34 cellular contexts compared by ENCODE assay signal in genomic region chr1:232995189-232995588, GRCh38.
"Had no signal": no experiment of that assay in that cellular context is flagged by ENCODE, and none has a peak within 500 bp of the region (broad histone marks: within the 10 kb centered on the region; RNA-seq: fewer than 3 reads in every experiment).

No MANE protein-coding gene starts in this region.

- H3K4me1 ChIP-seq: adrenal gland had no signal

- H3K36me3 ChIP-seq: adrenal gland, cardiac muscle cell had no signal

- DNase-seq: activated B cell treated with CpG ODN at 0.5 μM for 24 hours; activated CD4-positive, alpha-beta memory T cell treated with anti-CD3 and anti-CD28 coated beads for 36 hours; activated CD4-positive, alpha-beta T cell treated with anti-CD3 and anti-CD28 coated beads for 4 hours; activated CD4-positive, alpha-beta T cell treated with anti-CD3 and anti-CD28 coated beads, Interleukin-2, amount 10 ng/mL, durations not matched to agents 24 days and 14 days; activated CD4-positive, alpha-beta T cell treated with anti-CD3 and anti-CD28 coated beads, Interleukin-2, amount 50 U/mL, for 1 hour; activated CD4-positive, alpha-beta T cell treated with anti-CD3 and anti-CD28 coated beads, Interleukin-2, amount 50 U/mL, for 4 hours; activated CD4-positive, CD25-positive, alpha-beta regulatory T cell treated with anti-CD3 and anti-CD28 coated beads, Interleukin-2, amount 50 U/mL, for 72 hours; activated CD8-positive, alpha-beta memory T cell treated with anti-CD3 and anti-CD28 coated beads, Interleukin-2, amount 50 U/mL, for 4 hours; activated CD8-positive, alpha-beta T cell treated with anti-CD3 and anti-CD28 coated beads for 36 hours; activated effector memory CD4-positive, alpha-beta T cell treated with anti-CD3 and anti-CD28 coated beads, Interleukin-2, amount 50 U/mL, for 16 hours; activated gamma-delta T cell treated with Interleukin-2 at 50 U/mL for 16 hours; activated naive CD4-positive, alpha-beta T cell; activated naive CD4-positive, alpha-beta T cell treated with anti-CD3 and anti-CD28 coated beads for 36 hours; activated naive CD4-positive, alpha-beta T cell treated with anti-CD3 and anti-CD28 coated beads, Interleukin-2, amount 50 U/mL, for 16 hours; activated naive CD8-positive, alpha-beta T cell treated with anti-CD3 and anti-CD28 coated beads for 36 hours; activated T-cell treated with anti-CD3 and anti-CD28 coated beads for 4 hours; activated T-cell treated with anti-CD3 and anti-CD28 coated beads, Interleukin-2, amount 50 U/mL, for 1 hour; activated T-cell treated with anti-CD3 and anti-CD28 coated beads, Interleukin-2, amount 50 U/mL, for 4 hours; activated T-cell treated with anti-CD3 and anti-CD28 coated beads, Interleukin-2, amount 50 U/mL, for 72 hours; adrenal gland; amniotic stem cell; aorta; caudate nucleus; cerebellar nuclear complex; T-helper 1 cell; T-helper 2 cell; T-helper 9 cell had no signal

- H3K4me3 Mint-ChIP-seq: activated B cell treated with CpG ODN at 0.5 μM for 24 hours; activated CD4-positive, alpha-beta memory T cell treated with anti-CD3 and anti-CD28 coated beads for 36 hours; activated CD4-positive, alpha-beta T cell treated with anti-CD3 and anti-CD28 coated beads, Interleukin-2, amount 10 ng/mL, durations not matched to agents 24 days and 14 days; activated CD8-positive, alpha-beta T cell treated with anti-CD3 and anti-CD28 coated beads for 36 hours; activated naive CD4-positive, alpha-beta T cell treated with anti-CD3 and anti-CD28 coated beads for 36 hours; activated naive CD8-positive, alpha-beta T cell treated with anti-CD3 and anti-CD28 coated beads for 36 hours; activated T-cell treated with anti-CD3 and anti-CD28 coated beads, Interleukin-2, amount 50 U/mL, for 4 hours; activated T-cell treated with anti-CD3 and anti-CD28 coated beads, Interleukin-2, amount 50 U/mL, for 72 hours; brain; central memory CD8-positive, alpha-beta T cell; T-helper 1 cell treated with Interleukin-12 subunit alpha and Interleukin-12 subunit beta and Interleukin-4 antibody, amounts not matched to agents 30 μg/mL and 1 μg/mL, for 36 hours; T-helper 2 cell treated with Interferon-gamma antibody and Interleukin-4, amounts not matched to agents 5 μg/mL and 100 μg/mL, for 36 hours had no signal

- H3K4me1 Mint-ChIP-seq: activated B cell treated with CpG ODN at 0.5 μM for 24 hours, brain had no signal

- H3K27ac Mint-ChIP-seq: activated B cell treated with CpG ODN at 0.5 μM for 24 hours; activated CD4-positive, alpha-beta memory T cell treated with anti-CD3 and anti-CD28 coated beads for 36 hours; activated CD4-positive, alpha-beta T cell treated with anti-CD3 and anti-CD28 coated beads, Interleukin-2, amount 10 ng/mL, durations not matched to agents 24 days and 14 days; activated CD8-positive, alpha-beta T cell treated with anti-CD3 and anti-CD28 coated beads for 36 hours; activated naive CD4-positive, alpha-beta T cell treated with anti-CD3 and anti-CD28 coated beads for 36 hours; activated naive CD4-positive, alpha-beta T cell treated with anti-CD3 and anti-CD28 coated beads, Interleukin-2, amount 50 U/mL, for 72 hours; activated naive CD8-positive, alpha-beta T cell treated with anti-CD3 and anti-CD28 coated beads for 36 hours; activated T-cell treated with anti-CD3 and anti-CD28 coated beads, Interleukin-2, amount 50 U/mL, for 72 hours; brain; T-helper 1 cell treated with Interleukin-12 subunit alpha and Interleukin-12 subunit beta and Interleukin-4 antibody, amounts not matched to agents 30 μg/mL and 1 μg/mL, for 36 hours; T-helper 2 cell treated with Interferon-gamma antibody and Interleukin-4, amounts not matched to agents 5 μg/mL and 100 μg/mL, for 36 hours had no signal

- H3K9me3 ChIP-seq: adrenal gland had no signal

- H3K27ac ChIP-seq: adrenal gland, cardiac muscle cell, VCaP had no signal

- H3K27me3 Mint-ChIP-seq: activated B cell treated with CpG ODN at 0.5 μM for 24 hours; activated CD4-positive, alpha-beta memory T cell treated with anti-CD3 and anti-CD28 coated beads for 36 hours; activated CD4-positive, alpha-beta T cell treated with anti-CD3 and anti-CD28 coated beads, Interleukin-2, amount 10 ng/mL, durations not matched to agents 24 days and 14 days; activated CD8-positive, alpha-beta T cell treated with anti-CD3 and anti-CD28 coated beads for 36 hours; activated naive CD8-positive, alpha-beta T cell treated with anti-CD3 and anti-CD28 coated beads for 36 hours; brain; central memory CD8-positive, alpha-beta T cell had no signal

- H3K27me3 ChIP-seq: adrenal gland, cardiac muscle cell had no signal

- H3K4me3 ChIP-seq: adrenal gland, cardiac muscle cell had no signal

- ATAC-seq: activated CD8-positive, alpha-beta T cell treated with anti-CD3 and anti-CD28 coated beads for 36 hours; activated naive CD4-positive, alpha-beta T cell treated with anti-CD3 and anti-CD28 coated beads, Interleukin-2, amount 50 U/mL, for 72 hours; activated T-cell treated with anti-CD3 and anti-CD28 coated beads, Interleukin-2, amount 50 U/mL, for 4 hours; activated T-cell treated with anti-CD3 and anti-CD28 coated beads, Interleukin-2, amount 50 U/mL, for 72 hours had no signal

- H3K9me3 Mint-ChIP-seq: central memory CD8-positive, alpha-beta T cell had no signal
